Comparison of ENCODE assay signal across 32 cellular contexts in genomic region chr14:20787025-20787424, GRCh38. TPM values are rescaled to one million over a fixed set of nuclear protein-coding genes. Genes with fewer than 3 reads are reported as not detected.
"Had no signal": no experiment of that assay in that cellular context is flagged by ENCODE, and none has a peak within 500 bp of the region (broad histone marks: within the 10 kb centered on the region; RNA-seq: fewer than 3 reads in every experiment).

No MANE protein-coding gene starts in this region.

- H3K4me1 ChIP-seq: ascending aorta, esophagus muscularis mucosa, foreskin keratinocyte, gastrocnemius medialis had no signal

- H3K27ac Mint-ChIP-seq: activated CD4-positive, alpha-beta memory T cell treated with anti-CD3 and anti-CD28 coated beads, Interleukin-2, amount 10 ng/mL, durations not matched to agents 7 days and 5 days; activated CD4-positive, alpha-beta T cell treated with anti-CD3 and anti-CD28 coated beads, Interleukin-2, amount 10 ng/mL, durations not matched to agents 7 days and 5 days; activated naive CD4-positive, alpha-beta T cell treated with anti-CD3 and anti-CD28 coated beads, Interleukin-2, amount 10 ng/mL, durations not matched to agents 7 days and 5 days; activated naive CD4-positive, alpha-beta T cell treated with anti-CD3 and anti-CD28 coated beads, Interleukin-2, amount 50 U/mL, for 72 hours; activated naive CD8-positive, alpha-beta T cell treated with anti-CD3 and anti-CD28 coated beads, Interleukin-2, amount 10 ng/mL, durations not matched to agents 7 days and 5 days; activated T-cell treated with anti-CD3 and anti-CD28 coated beads, Interleukin-2, amount 50 U/mL, for 24 hours; activated T-cell treated with anti-CD3 and anti-CD28 coated beads, Interleukin-2, amount 50 U/mL, for 72 hours; effector memory CD8-positive, alpha-beta T cell had no signal

- H3K27me3 Mint-ChIP-seq: activated CD4-positive, alpha-beta memory T cell treated with anti-CD3 and anti-CD28 coated beads, Interleukin-2, amount 10 ng/mL, durations not matched to agents 7 days and 5 days; activated CD4-positive, alpha-beta T cell treated with anti-CD3 and anti-CD28 coated beads, Interleukin-2, amount 10 ng/mL, durations not matched to agents 7 days and 5 days; activated T-cell treated with anti-CD3 and anti-CD28 coated beads, Interleukin-2, amount 50 U/mL, for 24 hours; central memory CD8-positive, alpha-beta T cell; effector memory CD8-positive, alpha-beta T cell had no signal

- H3K36me3 Mint-ChIP-seq: activated naive CD4-positive, alpha-beta T cell treated with anti-CD3 and anti-CD28 coated beads, Interleukin-2, amount 10 ng/mL, durations not matched to agents 7 days and 5 days; activated naive CD4-positive, alpha-beta T cell treated with anti-CD3 and anti-CD28 coated beads, Interleukin-2, amount 50 U/mL, for 72 hours; activated naive CD8-positive, alpha-beta T cell treated with anti-CD3 and anti-CD28 coated beads, Interleukin-2, amount 10 ng/mL, durations not matched to agents 7 days and 5 days had no signal

- H3K4me3 Mint-ChIP-seq: activated CD4-positive, alpha-beta memory T cell treated with anti-CD3 and anti-CD28 coated beads, Interleukin-2, amount 10 ng/mL, durations not matched to agents 7 days and 5 days; activated CD4-positive, alpha-beta T cell treated with anti-CD3 and anti-CD28 coated beads, Interleukin-2, amount 10 ng/mL, durations not matched to agents 7 days and 5 days; activated naive CD4-positive, alpha-beta T cell treated with anti-CD3 and anti-CD28 coated beads, Interleukin-2, amount 10 ng/mL, durations not matched to agents 7 days and 5 days; activated naive CD8-positive, alpha-beta T cell treated with anti-CD3 and anti-CD28 coated beads, Interleukin-2, amount 10 ng/mL, durations not matched to agents 7 days and 5 days; activated T-cell treated with anti-CD3 and anti-CD28 coated beads, Interleukin-2, amount 50 U/mL, for 24 hours; activated T-cell treated with anti-CD3 and anti-CD28 coated beads, Interleukin-2, amount 50 U/mL, for 72 hours; central memory CD8-positive, alpha-beta T cell; effector memory CD8-positive, alpha-beta T cell had no signal

- H3K27me3 ChIP-seq: ascending aorta, brain microvascular endothelial cell, esophagus muscularis mucosa, foreskin keratinocyte, gastrocnemius medialis, heart left ventricle had no signal

- DNase-seq: activated CD4-positive, alpha-beta memory T cell treated with anti-CD3 and anti-CD28 coated beads, Interleukin-2, amount 10 ng/mL, durations not matched to agents 7 days and 5 days; activated CD4-positive, alpha-beta T cell treated with anti-CD3 and anti-CD28 coated beads for 1 hour; activated CD4-positive, alpha-beta T cell treated with anti-CD3 and anti-CD28 coated beads for 4 hours; activated CD4-positive, alpha-beta T cell treated with anti-CD3 and anti-CD28 coated beads, Interleukin-2, amount 10 ng/mL, durations not matched to agents 7 days and 5 days; activated CD4-positive, alpha-beta T cell treated with anti-CD3 and anti-CD28 coated beads, Interleukin-2, amount 50 U/mL, for 4 hours; activated CD8-positive, alpha-beta memory T cell treated with anti-CD3 and anti-CD28 coated beads, Interleukin-2, amount 50 U/mL, for 48 hours; activated gamma-delta T cell; activated naive CD4-positive, alpha-beta T cell; activated naive CD4-positive, alpha-beta T cell treated with anti-CD3 and anti-CD28 coated beads, Interleukin-2, amount 10 ng/mL, durations not matched to agents 7 days and 5 days; activated naive CD8-positive, alpha-beta T cell treated with anti-CD3 and anti-CD28 coated beads, Interleukin-2, amount 10 ng/mL, durations not matched to agents 7 days and 5 days; activated T-cell treated with anti-CD3 and anti-CD28 coated beads for 4 hours; activated T-cell treated with anti-CD3 and anti-CD28 coated beads, Interleukin-2, amount 50 U/mL, for 24 hours; activated T-cell treated with anti-CD3 and anti-CD28 coated beads, Interleukin-2, amount 50 U/mL, for 72 hours; brain microvascular endothelial cell; dermis blood vessel endothelial cell; effector CD4-positive, alpha-beta T cell; effector memory CD8-positive, alpha-beta T cell; erythroblast; foreskin keratinocyte; gastrocnemius medialis; glutamatergic neuron; heart left ventricle; T-helper 2 cell had no signal

- H3K27ac ChIP-seq: ascending aorta, brain microvascular endothelial cell, coronary artery, esophagus muscularis mucosa, foreskin keratinocyte, gastrocnemius medialis, heart left ventricle had no signal

- H3K36me3 ChIP-seq: ascending aorta, brain microvascular endothelial cell, esophagus muscularis mucosa, gastrocnemius medialis, heart left ventricle had no signal

- H3K4me3 ChIP-seq: ascending aorta, coronary artery, esophagus muscularis mucosa, gastrocnemius medialis, heart left ventricle had no signal

- H3K9me3 ChIP-seq: ascending aorta, esophagus muscularis mucosa, gastrocnemius medialis, heart left ventricle had no signal

- ATAC-seq: activated naive CD4-positive, alpha-beta T cell treated with anti-CD3 and anti-CD28 coated beads, Interleukin-2, amount 50 U/mL, for 72 hours; activated T-cell treated with anti-CD3 and anti-CD28 coated beads, Interleukin-2, amount 50 U/mL, for 72 hours; effector memory CD8-positive, alpha-beta T cell; foreskin keratinocyte; gastrocnemius medialis; heart left ventricle had no signal

- H3K9me3 Mint-ChIP-seq: activated CD4-positive, alpha-beta memory T cell treated with anti-CD3 and anti-CD28 coated beads, Interleukin-2, amount 10 ng/mL, durations not matched to agents 7 days and 5 days; activated CD4-positive, alpha-beta T cell treated with anti-CD3 and anti-CD28 coated beads, Interleukin-2, amount 10 ng/mL, durations not matched to agents 7 days and 5 days; activated naive CD4-positive, alpha-beta T cell treated with anti-CD3 and anti-CD28 coated beads, Interleukin-2, amount 10 ng/mL, durations not matched to agents 7 days and 5 days; activated naive CD4-positive, alpha-beta T cell treated with anti-CD3 and anti-CD28 coated beads, Interleukin-2, amount 50 U/mL, for 72 hours; activated naive CD8-positive, alpha-beta T cell treated with anti-CD3 and anti-CD28 coated beads, Interleukin-2, amount 10 ng/mL, durations not matched to agents 7 days and 5 days; activated T-cell treated with anti-CD3 and anti-CD28 coated beads, Interleukin-2, amount 50 U/mL, for 24 hours; activated T-cell treated with anti-CD3 and anti-CD28 coated beads, Interleukin-2, amount 50 U/mL, for 72 hours; central memory CD8-positive, alpha-beta T cell; effector memory CD8-positive, alpha-beta T cell had no signal

RNA-seq across cellular contexts. Expression of gene RNASE6, which starts 6.0 kb away (rescaled TPM):
- total RNA-seq: activated T-cell treated with anti-CD3 and anti-CD28 coated beads, Interleukin-2, amount 50 U/mL, for 72 hours; bronchial epithelial cell; foreskin keratinocyte had no signal

RNA-seq across cellular contexts. Expression of gene RNASE1, which starts 15.6 kb away (rescaled TPM):
- total RNA-seq: activated CD4-positive, alpha-beta memory T cell treated with anti-CD3 and anti-CD28 coated beads, Interleukin-2, amount 10 ng/mL, durations not matched to agents 7 days and 5 days; activated CD4-positive, alpha-beta T cell treated with anti-CD3 and anti-CD28 coated beads, Interleukin-2, amount 10 ng/mL, durations not matched to agents 7 days and 5 days; activated naive CD4-positive, alpha-beta T cell treated with anti-CD3 and anti-CD28 coated beads, Interleukin-2, amount 50 U/mL, for 72 hours; activated T-cell treated with anti-CD3 and anti-CD28 coated beads, Interleukin-2, amount 50 U/mL, for 72 hours; bronchial epithelial cell; foreskin keratinocyte; T-helper 1 cell treated with Interleukin-12 subunit alpha and Interleukin-12 subunit beta and Interleukin-4 antibody, amounts not matched to agents 30 ng/mL and 1 ng/mL, for 36 hours had no signal

RNA-seq across cellular contexts. Expression of gene EDDM3B, which starts 18.8 kb away (rescaled TPM):
- total RNA-seq: activated CD4-positive, alpha-beta memory T cell treated with anti-CD3 and anti-CD28 coated beads, Interleukin-2, amount 10 ng/mL, durations not matched to agents 7 days and 5 days; activated CD4-positive, alpha-beta T cell treated with anti-CD3 and anti-CD28 coated beads, Interleukin-2, amount 10 ng/mL, durations not matched to agents 7 days and 5 days; activated naive CD4-positive, alpha-beta T cell treated with anti-CD3 and anti-CD28 coated beads, Interleukin-2, amount 50 U/mL, for 72 hours; activated naive CD8-positive, alpha-beta T cell treated with anti-CD3 and anti-CD28 coated beads, Interleukin-2, amount 10 ng/mL, durations not matched to agents 7 days and 5 days; activated T-cell treated with anti-CD3 and anti-CD28 coated beads, Interleukin-2, amount 50 U/mL, for 72 hours; ascending aorta; bronchial epithelial cell; cardiac septum; cerebellum; dermis blood vessel endothelial cell; esophagus muscularis mucosa; foreskin keratinocyte; gastrocnemius medialis; heart left ventricle; T-helper 1 cell treated with Interleukin-12 subunit alpha and Interleukin-12 subunit beta and Interleukin-4 antibody, amounts not matched to agents 30 ng/mL and 1 ng/mL, for 36 hours had no signal

RNA-seq across cellular contexts. Expression of gene EDDM3A, which starts 41.3 kb away (rescaled TPM):
- total RNA-seq: activated CD4-positive, alpha-beta memory T cell treated with anti-CD3 and anti-CD28 coated beads, Interleukin-2, amount 10 ng/mL, durations not matched to agents 7 days and 5 days; activated CD4-positive, alpha-beta T cell treated with anti-CD3 and anti-CD28 coated beads, Interleukin-2, amount 10 ng/mL, durations not matched to agents 7 days and 5 days; activated naive CD4-positive, alpha-beta T cell treated with anti-CD3 and anti-CD28 coated beads, Interleukin-2, amount 50 U/mL, for 72 hours; activated naive CD8-positive, alpha-beta T cell treated with anti-CD3 and anti-CD28 coated beads, Interleukin-2, amount 10 ng/mL, durations not matched to agents 7 days and 5 days; activated T-cell treated with anti-CD3 and anti-CD28 coated beads, Interleukin-2, amount 50 U/mL, for 72 hours; ascending aorta; bronchial epithelial cell; cardiac septum; cerebellum; dermis blood vessel endothelial cell; esophagus muscularis mucosa; foreskin keratinocyte; gastrocnemius medialis; heart left ventricle; T-helper 1 cell treated with Interleukin-12 subunit alpha and Interleukin-12 subunit beta and Interleukin-4 antibody, amounts not matched to agents 30 ng/mL and 1 ng/mL, for 36 hours had no signal
